ENCODE assay signal across 27 cellular contexts in genomic region chr1:230179249-230179648, GRCh38.
"Had no signal": no experiment of that assay in that cellular context is flagged by ENCODE, and none has a peak within 500 bp of the region (broad histone marks: within the 10 kb centered on the region; RNA-seq: fewer than 3 reads in every experiment).

No MANE protein-coding gene starts in this region.

- H3K27me3 Mint-ChIP-seq: progenitor cell of endocrine pancreas; stimulated activated naive B cell treated with anti-CD40 and anti-IgM and Interleukin-4, amounts not matched to agents 10 μg/mL and 1 μg/mL and 100 μg/mL, for 72 hours; stimulated activated naive CD8-positive, alpha-beta T cell treated with anti-CD3 and anti-CD28 coated beads, Interleukin-15, Interleukin-2, amounts not matched to agents 100 ng/mL and 50 ng/mL, for 24 hours had no signal

- H3K4me3 Mint-ChIP-seq: nephron; neural progenitor cell; stimulated activated effector memory CD8-positive, alpha-beta T cell treated with anti-CD3 and anti-CD28 coated beads, Interleukin-12 subunit alpha, Interleukin-12 subunit beta, amount 100 ng/mL, for 72 hours; stimulated activated naive B cell treated with anti-CD40 and anti-IgM and Interleukin-4, amounts not matched to agents 10 μg/mL and 1 μg/mL and 100 μg/mL, for 72 hours; stimulated activated naive CD8-positive, alpha-beta T cell treated with anti-CD3 and anti-CD28 coated beads, Interleukin-15, Interleukin-2, amounts not matched to agents 100 ng/mL and 50 ng/mL, for 24 hours had no signal

- H3K27ac Mint-ChIP-seq: nephron; neural progenitor cell; progenitor cell of endocrine pancreas; stimulated activated effector memory CD8-positive, alpha-beta T cell treated with anti-CD3 and anti-CD28 coated beads, Interleukin-12 subunit alpha, Interleukin-12 subunit beta, amount 100 ng/mL, for 72 hours; stimulated activated naive B cell treated with anti-CD40 and anti-IgM and Interleukin-4, amounts not matched to agents 10 μg/mL and 1 μg/mL and 100 μg/mL, for 72 hours; stimulated activated naive CD8-positive, alpha-beta T cell treated with anti-CD3 and anti-CD28 coated beads, Interleukin-15, Interleukin-2, amounts not matched to agents 100 ng/mL and 50 ng/mL, for 24 hours had no signal

- H3K27me3 ChIP-seq: neural progenitor cell, ovary, right lobe of liver, sigmoid colon, stomach, thyroid gland, tibial nerve, upper lobe of left lung, vagina had no signal

- DNase-seq: occipital lobe; psoas muscle; right cardiac atrium; sigmoid colon; small intestine; stimulated activated CD4-positive, alpha-beta T cell treated with anti-CD3 and anti-CD28 coated beads, Interleukin-15, amount 100 ng/mL, for 24 hours; stimulated activated CD4-positive, alpha-beta T cell treated with anti-CD3 and anti-CD28 coated beads, Interleukin-2, amount 100 ng/mL, for 24 hours; stimulated activated CD4-positive, alpha-beta T cell treated with anti-CD3 and anti-CD28 coated beads, Interleukin-2, amount 100 ng/mL, for 48 hours; stimulated activated CD4-positive, alpha-beta T cell treated with anti-CD3 and anti-CD28 coated beads, Interleukin-4, amount 100 ng/mL, for 24 hours; stimulated activated naive B cell treated with anti-CD40 and anti-IgM and Interleukin-4, amounts not matched to agents 10 μg/mL and 1 μg/mL and 100 μg/mL, for 72 hours; stimulated activated naive CD4-positive, alpha-beta T cell treated with Interleukin-2 at 50 U/mL for 16 hours; stomach; thyroid gland; trophoblast cell; upper lobe of left lung had no signal

- H3K36me3 ChIP-seq: neural progenitor cell, ovary, right lobe of liver, thoracic aorta, thyroid gland had no signal

- H3K9me3 Mint-ChIP-seq: nephron; neural progenitor cell; stimulated activated effector memory CD8-positive, alpha-beta T cell treated with anti-CD3 and anti-CD28 coated beads, Interleukin-12 subunit alpha, Interleukin-12 subunit beta, amount 100 ng/mL, for 72 hours; stimulated activated naive B cell treated with anti-CD40 and anti-IgM and Interleukin-4, amounts not matched to agents 10 μg/mL and 1 μg/mL and 100 μg/mL, for 72 hours; stimulated activated naive CD8-positive, alpha-beta T cell treated with anti-CD3 and anti-CD28 coated beads, Interleukin-15, Interleukin-2, amounts not matched to agents 100 ng/mL and 50 ng/mL, for 24 hours had no signal

- ATAC-seq: psoas muscle; right cardiac atrium; right lobe of liver; stimulated activated effector memory CD8-positive, alpha-beta T cell treated with anti-CD3 and anti-CD28 coated beads, Interleukin-12 subunit alpha, Interleukin-12 subunit beta, amount 100 ng/mL, for 72 hours; stimulated activated naive B cell treated with anti-CD40 and anti-IgM and Interleukin-4, amounts not matched to agents 10 μg/mL and 1 μg/mL and 100 μg/mL, for 72 hours had no signal

- H3K4me1 ChIP-seq: parathyroid adenoma had no signal

- FAIRE-seq: small intestine, urothelium cell line had no signal

- H3K4me3 ChIP-seq: neural progenitor cell, ovary, psoas muscle, right lobe of liver, sigmoid colon, stomach, thoracic aorta, thyroid gland, tibial nerve, upper lobe of left lung, vagina had no signal

- H3K27ac ChIP-seq: neural progenitor cell, ovary, parathyroid adenoma, psoas muscle, right lobe of liver, sigmoid colon, stomach, thoracic aorta, thyroid gland, tibial nerve, upper lobe of left lung, vagina had no signal

- H3K9me3 ChIP-seq: ovary, psoas muscle, right lobe of liver, sigmoid colon, stomach, thoracic aorta, thyroid gland, tibial nerve, upper lobe of left lung, vagina had no signal

- H3K4me2 ChIP-seq: neural progenitor cell had no signal
